Comparison of ENCODE assay signal across 8 cellular contexts in the genomic region with DNA sequence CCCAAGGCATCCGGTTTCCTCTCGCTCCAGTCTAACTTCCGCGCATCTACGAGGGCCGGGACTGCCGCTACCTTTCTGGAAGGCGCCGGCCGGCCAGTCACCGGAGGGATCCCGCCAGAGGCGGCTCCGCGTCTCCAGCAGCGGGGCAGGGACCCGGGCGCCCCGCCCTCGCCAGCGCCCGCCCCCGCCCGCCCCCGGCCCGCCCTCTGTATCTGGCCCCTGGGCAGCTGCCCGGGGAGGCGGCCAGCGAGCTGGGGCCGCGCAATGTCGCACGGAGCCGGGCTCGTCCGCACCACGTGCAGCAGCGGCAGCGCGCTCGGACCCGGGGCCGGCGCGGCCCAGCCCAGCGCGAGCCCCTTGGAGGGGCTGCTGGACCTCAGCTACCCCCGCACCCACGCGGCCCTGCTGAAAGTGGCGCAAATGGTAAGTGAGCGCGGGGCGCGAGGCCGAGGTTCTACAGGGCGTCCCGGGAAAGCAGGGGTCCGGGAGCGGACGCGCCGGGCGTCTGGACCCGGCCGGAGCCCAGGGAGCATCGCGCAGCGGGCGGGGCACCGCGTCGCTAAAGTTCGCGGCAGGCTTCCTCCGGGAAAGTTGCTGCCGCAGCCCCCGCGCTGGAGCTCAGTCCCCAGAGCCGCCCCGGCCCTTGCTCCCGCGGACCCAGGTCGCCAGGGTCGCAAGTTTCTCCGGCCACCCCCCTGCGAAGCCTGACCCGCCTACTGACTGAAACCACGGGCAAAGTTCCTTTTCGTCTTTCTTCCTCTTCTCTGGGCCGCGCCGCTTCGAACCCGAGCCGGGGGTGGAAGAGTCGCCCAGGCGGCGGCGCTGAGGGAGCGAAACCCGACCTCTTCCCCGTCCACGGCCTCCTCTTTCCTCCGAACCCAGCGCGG. TPM values are rescaled to one million over a fixed set of nuclear protein-coding genes. Genes with fewer than 3 reads are reported as not detected.
DNase-seq lines count a peak whose midpoint lies in the region; TF ChIP-seq lines count a peak whose summit lies in the region.

A gene with protein sequence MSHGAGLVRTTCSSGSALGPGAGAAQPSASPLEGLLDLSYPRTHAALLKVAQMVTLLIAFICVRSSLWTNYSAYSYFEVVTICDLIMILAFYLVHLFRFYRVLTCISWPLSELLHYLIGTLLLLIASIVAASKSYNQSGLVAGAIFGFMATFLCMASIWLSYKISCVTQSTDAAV (plus strand): TSS at position 211 of the 887 bp plus-strand sequence. CDS start 54 bp downstream, at position 265.

- peak; percentile 5 for TF ChIP-seq CTCF in NB4 (IDR thresholded peaks at IDR 0.05; ENCODE audit: low read depth, low read length)

- no peaks in the 10 kb centered on the region for H3K36me3 ChIP-seq in ectodermal cell (ENCODE audit: control insufficient read depth, insufficient read depth, low read length)

- H3K4me3 ChIP-seq in NB4 (ENCODE audit: low read depth, low read length): peak within 1 kb of the TSS; percentile 72
- peak within 1 kb of the TSS; percentile 58 for H3K4me3 ChIP-seq in ectodermal cell (ENCODE audit: insufficient read depth, low read depth, low read length)

- peaks cover 25% of the 10 kb centered on the region for H3K27me3 ChIP-seq in ectodermal cell (ENCODE audit: control insufficient read depth, insufficient read depth, low read length, poor library complexity, severe bottlenecking)

- H3K4me1 ChIP-seq in ectodermal cell (ENCODE audit: control insufficient read depth, insufficient read depth, low read length): no peaks in the 10 kb centered on the region

- 0 to 1% methylated on average over 107 of the region's 107 CpGs for WGBS in ectodermal cell, 2 experiments

- H3K27ac ChIP-seq in ectodermal cell (ENCODE audit: insufficient read depth, low read depth, low read length, poor library complexity, severe bottlenecking): no peak within 1 kb of the TSS

- TF ChIP-seq POLR2A in NB4 (IDR thresholded peaks at IDR 0.05; ENCODE audit: extremely low read depth, insufficient read length): peak; percentile 73

- DNase-seq in EH (ENCODE audit: low read depth) (peak; percentile 77), GOT3 (lab: John Stamatoyannopoulos, UW) (peak; percentile 9), NB4 (ENCODE audit: low read depth) (peak; percentile 81), lung microvascular endothelial cell (ENCODE audit: low read depth in 2 of 2) (peak; percentile 64 to 71), NCI-H2081 treated with DMSO at 0.1 percent for 48 hours (lab: John Stamatoyannopoulos, UW) (no peak)
- DNase-seq in activated CD4-positive, alpha-beta T cell treated with anti-CD3 and anti-CD28 coated beads, Interleukin-2, amount 50 U/mL, for 1 hour: peak; percentile 47
- peak; percentile 75 for DNase-seq in stimulated activated CD8-positive, alpha-beta memory T cell treated with anti-CD3 and anti-CD28 coated beads, Interleukin-4, amount 100 ng/mL, for 48 hours

- no peaks in the 10 kb centered on the region for H3K9me3 ChIP-seq in ectodermal cell (ENCODE audit: control insufficient read depth, low read length)

RNA-seq across cellular contexts. Expression of the gene that starts here (rescaled TPM):
- 22.4 TPM for polyA plus RNA-seq in ectodermal cell (2013, experiment 1 of 4)
- polyA plus RNA-seq in ectodermal cell (2013, experiment 2 of 4): 23.4 TPM
- 25.2 TPM for polyA plus RNA-seq in ectodermal cell (2013, experiment 3 of 4)
- polyA plus RNA-seq in ectodermal cell (2013, experiment 4 of 4): 28.2 TPM
- total RNA-seq in lung microvascular endothelial cell: 17.4 and 24.6 TPM in 2 replicates
